In the genomic region with DNA sequence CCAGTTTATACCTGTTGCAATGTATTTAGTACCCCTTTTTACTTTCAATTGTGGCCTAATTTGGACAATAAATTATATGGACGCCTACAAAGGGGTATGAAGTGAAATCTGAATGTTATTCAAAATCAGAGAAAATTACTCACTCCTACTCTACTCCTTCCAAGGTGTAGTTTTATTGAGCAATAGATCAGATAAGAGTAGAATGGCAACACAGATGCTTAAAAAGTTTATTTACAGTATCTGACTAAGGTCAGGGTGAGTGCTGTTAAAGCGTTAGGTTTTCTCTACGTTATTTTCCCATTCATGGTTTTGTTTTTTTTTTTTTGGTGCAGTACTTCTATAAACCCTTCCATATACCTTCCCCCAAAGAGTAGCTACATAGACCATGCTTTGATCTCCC, we compare ENCODE assay signal across 6 cellular contexts.
"Had no signal": no experiment of that assay in that cellular context is flagged by ENCODE, and none has a peak within 500 bp of the region (broad histone marks: within the 10 kb centered on the region; RNA-seq: fewer than 3 reads in every experiment).

No MANE protein-coding gene starts in this region.

- ATAC-seq: GM23338, HepG2, K562 had no signal

- H2AFZ ChIP-seq: GM23338 had no signal

- DNase-seq: H9, HCEC 1CT had no signal

- H3K27ac ChIP-seq: HL-60 had no signal

- H3K4me3 ChIP-seq: GM23338, K562 had no signal

- H3K4me2 ChIP-seq: GM23338 had no signal
